In the genomic region with DNA sequence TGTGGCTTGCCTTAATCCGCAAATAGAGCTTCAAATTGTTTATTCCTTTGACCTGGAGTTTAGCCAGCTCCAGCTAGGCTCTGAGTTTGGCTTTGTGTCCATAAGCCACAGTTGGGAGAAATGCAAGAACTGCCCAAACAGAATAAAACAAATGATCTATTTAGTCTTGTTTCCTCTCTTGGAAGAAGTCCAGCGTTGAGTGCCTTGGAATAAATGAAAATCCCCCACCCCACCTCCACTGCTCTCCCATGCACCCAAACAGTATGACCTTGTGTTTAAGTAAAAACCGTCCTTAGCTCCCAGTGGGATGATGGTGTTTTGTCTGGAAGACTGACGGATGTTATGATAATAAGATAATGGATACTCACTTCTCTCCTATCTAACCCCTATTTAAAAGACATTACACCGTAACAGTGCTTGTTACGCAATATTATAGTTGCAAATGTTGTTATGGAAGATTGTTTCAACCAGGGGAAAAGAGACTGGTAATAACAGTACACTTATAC, we compare ENCODE assay signal across 12 cellular contexts. TPM values are rescaled to one million over a fixed set of nuclear protein-coding genes. Genes with fewer than 3 reads are reported as not detected.
DNase-seq lines count a peak whose midpoint lies in the region; ATAC-seq, FAIRE-seq and TF ChIP-seq lines count a peak whose summit lies in the region.
"Had no signal": no experiment of that assay in that cellular context is flagged by ENCODE, and none has a peak within 500 bp of the region (broad histone marks: within the 10 kb centered on the region; RNA-seq: fewer than 3 reads in every experiment).

No MANE protein-coding gene starts in this region.

- TF ChIP-seq POLR2A in H1 (IDR thresholded peaks at IDR 0.05; ENCODE audit: control extremely low read depth in 1 of 2, low read depth in 2 of 2, low read length in 2 of 2): no peak

- peaks cover 0 to 14% (median 8%) of the 10 kb centered on the region in 4 experiments; a peak in 5 of 7 replicates for H3K27me3 ChIP-seq in H1 (replicated peaks in 1 of 4; ENCODE audit: control insufficient read depth in 3 of 4, extremely low read depth in 1 of 4, insufficient read depth in 3 of 4, low read length in 3 of 4)
- H3K27me3 ChIP-seq in GM23248 (replicated peaks; ENCODE audit: insufficient read depth): no peaks in the 10 kb centered on the region
- H3K27me3 ChIP-seq in effector memory CD4-positive, alpha-beta T cell (replicated peaks; ENCODE audit: control insufficient read depth, insufficient read depth, low read length, poor library complexity, severe bottlenecking): peaks cover 3% of the 10 kb centered on the region
- H3K27me3 ChIP-seq in colonic mucosa: no peaks in the 10 kb centered on the region
- H3K27me3 ChIP-seq: vagina had no signal

- H3K9me3 Mint-ChIP-seq in neural crest cell: no peaks in the 10 kb centered on the region

- no peaks in the 10 kb centered on the region for H3K9me3 ChIP-seq in H1 (ENCODE audit: insufficient read depth in 2 of 2, low read depth in 1 of 2, low read length in 1 of 2)
- no peaks in the 10 kb centered on the region for H3K9me3 ChIP-seq in GM23248 (ENCODE audit: low read depth)
- H3K9me3 ChIP-seq in effector memory CD4-positive, alpha-beta T cell (ENCODE audit: control insufficient read depth, low read length): no peaks in the 10 kb centered on the region
- no peaks in the 10 kb centered on the region for H3K9me3 ChIP-seq in colonic mucosa
- H3K9me3 ChIP-seq: vagina had no signal

- intact Hi-C loops in colonic mucosa (cut with DNase I): no loop called here

- no peak overlapping the region for H3K4ac ChIP-seq in H1 (replicated peaks; ENCODE audit: insufficient read length, low read depth, low read length)

- H2BK5ac ChIP-seq in H1 (ENCODE audit: low read depth, low read length): no peak overlapping the region

- DNase-seq in G401 (ENCODE audit: low spot score) (peak; percentile 27), NCI-H345 treated with DMSO at 0.1 percent for 48 hours (lab: John Stamatoyannopoulos, UW; ENCODE audit: unreplicated experiment) (peak; percentile 28), H1 (ENCODE audit: low read depth in 1 of 2, low spot score in 2 of 2) (no peak), neural crest cell (ENCODE audit: low read depth, low spot score) (no peak), GM23248 (no peak), colonic mucosa (no peak)
- DNase-seq in effector memory CD4-positive, alpha-beta T cell: no peak
- DNase-seq: activated naive CD4-positive, alpha-beta T cell; NCI-H1436; SIG-M5 had no signal

- H3K79me2 ChIP-seq in H1 (ENCODE audit: control insufficient read depth in 1 of 2, insufficient read depth in 2 of 2, low read length in 2 of 2) (peaks cover 0 to 3% of the 10 kb centered on the region in 2 experiments; a peak in 1 of 4 replicates), GM23248 (ENCODE audit: insufficient read depth) (peaks cover 14% of the 10 kb centered on the region)

- no peak overlapping the region for H4K91ac ChIP-seq in H1 (replicated peaks; ENCODE audit: insufficient read length, low read length)

- no peak overlapping the region for H4K8ac ChIP-seq in H1 (ENCODE audit: extremely low read depth, insufficient read depth, low read length)

- peak overlapping the region; percentile 32 for H3K4me3 Mint-ChIP-seq in neural crest cell

- no peaks in the 10 kb centered on the region for H3K79me1 ChIP-seq in H1 (ENCODE audit: low read depth, low read length)

- H3K14ac ChIP-seq in H1 (ENCODE audit: insufficient read length): no peak overlapping the region

- ATAC-seq in HG03045 (IDR thresholded peaks at IDR 0.05; ENCODE audit: unreplicated experiment): no peak

- WGBS in H1 (ENCODE audit: extremely low coverage in 1 of 2, insufficient coverage in 1 of 2, insufficient read length in 1 of 2, insufficient replicate concordance in 2 of 2, low coverage in 1 of 2, low lambda C conversion rate in 2 of 2, missing lambda C conversion rate in 1 of 2), 2 experiments: 85% methylated on average over 6 of the region's 6 CpGs; no CpG with 5 or more reads in 1 of the 2 experiments
- 64 to 65% methylated on average over 6 of the region's 6 CpGs for WGBS in GM23248 (ENCODE audit: low coverage in 1 of 2, low lambda C conversion rate in 2 of 2, missing lambda C conversion rate in 2 of 2), 2 experiments

- H3K4me2 ChIP-seq in H1 (ENCODE audit: insufficient read depth in 1 of 2, low read depth in 2 of 2, low read length in 2 of 2) (no peak overlapping the region), GM23248 (ENCODE audit: unreplicated experiment) (no peak overlapping the region)

- H3K18ac ChIP-seq in H1 (ENCODE audit: extremely low read depth, low read length): no peak overlapping the region

- H2BK15ac ChIP-seq in H1 (ENCODE audit: low read length): no peak overlapping the region

- no peak overlapping the region for H4K5ac ChIP-seq in H1 (ENCODE audit: insufficient read length, low read depth, low read length)

- no peak for TF ChIP-seq EP300 in H1 (IDR thresholded peaks at IDR 0.05; ENCODE audit: borderline replicate concordance in 1 of 2, low read depth in 2 of 2, low read length in 2 of 2)

- in situ Hi-C loops in G401 (cut with HindIII; ENCODE audit: low sequenced_read_pairs) (no loop called here), GM23248 (cut with MboI) (no loop called here)

- no peaks in the 10 kb centered on the region for H3K36me3 Mint-ChIP-seq in neural crest cell (ENCODE audit: low read depth)

- no peak overlapping the region for H3K4me3 ChIP-seq in H1 (ENCODE audit: extremely low read depth in 1 of 4, insufficient read depth in 2 of 4, low read depth in 3 of 4, low read length in 4 of 4)
- H3K4me3 ChIP-seq in GM23248: no peak overlapping the region
- H3K4me3 ChIP-seq in effector memory CD4-positive, alpha-beta T cell (ENCODE audit: insufficient read depth, low read depth, low read length, poor library complexity, severe bottlenecking): no peak overlapping the region
- no peak overlapping the region for H3K4me3 ChIP-seq in colonic mucosa
- H3K4me3 ChIP-seq: vagina had no signal

- POLR2A ChIA-PET in H1 (lab: Charles Lee; ENCODE audit: partially characterized antibody): no interaction called here

- H3K4me1 ChIP-seq in H1 (replicated peaks in 1 of 4; ENCODE audit: control insufficient read depth in 3 of 4, insufficient read depth in 4 of 4, low read length in 3 of 4): peaks cover 0 to 3% (median 1%) of the 10 kb centered on the region in 4 experiments; a peak in 3 of 7 replicates
- H3K4me1 ChIP-seq in GM23248 (ENCODE audit: insufficient read depth): no peaks in the 10 kb centered on the region
- peaks cover 3% of the 10 kb centered on the region for H3K4me1 ChIP-seq in effector memory CD4-positive, alpha-beta T cell (ENCODE audit: control insufficient read depth, insufficient read depth, low read length, poor library complexity, severe bottlenecking)
- peaks cover 7% of the 10 kb centered on the region for H3K4me1 ChIP-seq in colonic mucosa

- H3F3A ChIP-seq in GM23248 (ENCODE audit: insufficient read depth): peaks cover 37% of the 10 kb centered on the region; the same call in 1 of the 2 replicates

- H3K36me3 ChIP-seq in H1 (ENCODE audit: control insufficient read depth in 2 of 4, insufficient read depth in 4 of 4, low read length in 3 of 4): no peaks in the 10 kb centered on the region
- H3K36me3 ChIP-seq in GM23248 (ENCODE audit: low read depth): no peaks in the 10 kb centered on the region; the same call in 1 of the 2 replicates
- H3K36me3 ChIP-seq in effector memory CD4-positive, alpha-beta T cell (ENCODE audit: control insufficient read depth, insufficient read depth, low read length): no peaks in the 10 kb centered on the region
- H3K36me3 ChIP-seq in colonic mucosa: no peaks in the 10 kb centered on the region
- H3K36me3 ChIP-seq: vagina had no signal

- no peak overlapping the region for H3K56ac ChIP-seq in H1 (replicated peaks; ENCODE audit: insufficient read length, low read depth, low read length)

- no peak overlapping the region for H2AK5ac ChIP-seq in H1 (ENCODE audit: low read depth, low read length)

- FAIRE-seq in H1 (lab: Jason Lieb, UNC): no peak

- no peak overlapping the region for H3K27ac Mint-ChIP-seq in neural crest cell (ENCODE audit: unreplicated experiment)

- no peak overlapping the region for H2BK20ac ChIP-seq in H1 (ENCODE audit: low read length)

- H3K4me1 Mint-ChIP-seq in neural crest cell: peaks cover 19% of the 10 kb centered on the region

- H3K27me3 Mint-ChIP-seq in neural crest cell (ENCODE audit: low read depth): peaks cover 61% of the 10 kb centered on the region

- H4K20me1 ChIP-seq in H1 (replicated peaks in 1 of 2; ENCODE audit: control insufficient read depth in 1 of 2, insufficient read depth in 2 of 2, low read length in 2 of 2) (peaks cover 2% of the 10 kb centered on the region in 2 experiments), GM23248 (ENCODE audit: insufficient read depth) (peaks cover 5% of the 10 kb centered on the region; the same call in 1 of the 2 replicates)

- H2AFZ ChIP-seq in H1 (ENCODE audit: low read length): no peak overlapping the region
- no peak overlapping the region for H2AFZ ChIP-seq in GM23248

- no peaks in the 10 kb centered on the region for H3K9me2 ChIP-seq in GM23248 (ENCODE audit: insufficient read depth)

- no peak for TF ChIP-seq RAD21 in H1 (IDR thresholded peaks at IDR 0.05 in 1 of 2, conservative IDR thresholded peaks at IDR 0.05 in 1 of 2; ENCODE audit: low read depth in 2 of 2, low read length in 2 of 2)

- H3K9ac ChIP-seq in H1 (replicated peaks in 1 of 4; ENCODE audit: extremely low read depth in 1 of 4, low read depth in 3 of 4, low read length in 3 of 4) (no peak overlapping the region), GM23248 (no peak overlapping the region), colonic mucosa (ENCODE audit: low read depth in 2 of 2, low read length in 2 of 2) (no peak overlapping the region)

- H2BK120ac ChIP-seq in H1 (replicated peaks; ENCODE audit: low read depth, low read length): no peak overlapping the region

- TF ChIP-seq CTCF in H1 (IDR thresholded peaks at IDR 0.05; ENCODE audit: control extremely low read depth in 1 of 3, insufficient read depth in 1 of 3, low read depth in 1 of 3, low read length in 3 of 3) (no peak), neural crest cell (conservative IDR thresholded peaks at IDR 0.05) (no peak), colonic mucosa (IDR thresholded peaks at IDR 0.05) (no peak)

- H3K23ac ChIP-seq in H1 (ENCODE audit: insufficient read length): no peak overlapping the region

- peaks cover 9% of the 10 kb centered on the region; the same call in 1 of the 2 replicates for H3K23me2 ChIP-seq in H1 (ENCODE audit: low read depth, low read length)

- no peak overlapping the region for H2BK12ac ChIP-seq in H1 (ENCODE audit: low read depth, low read length)

- H3K27ac ChIP-seq in H1 (ENCODE audit: low read depth, low read length) (no peak overlapping the region), GM23248 (no peak overlapping the region), colonic mucosa (no peak overlapping the region)
- H3K27ac ChIP-seq in effector memory CD4-positive, alpha-beta T cell (ENCODE audit: insufficient read depth, low read length, poor library complexity, severe bottlenecking): no peak overlapping the region
- H3K27ac ChIP-seq: vagina had no signal

- CTCF ChIA-PET in H1 (lab: Charles Lee; ENCODE audit: partially characterized antibody): interaction anchor here (0.9 to 1.9 kb wide), 6 partner anchors 10 to 52 kb away, joined by 3 to 14 read pairs (median 4); no protein-coding TSS in a partner anchor

RNA-seq across cellular contexts. Expression of a gene that starts 3.2 kb away (rescaled TPM):
- 0.06 and 0.20 TPM in 2 replicates for total RNA-seq in G401 (2014; rRNA removed; shearing (Covaris generic))
- 76.0 and 76.4 TPM in 2 replicates for total RNA-seq in H1 (2021; fragmentation: NEBNext Ultra II Directional; extraction: Animal tissue kit (Norgen Biotek cat#: 25700))
- polyA plus RNA-seq in H1 (2011; rRNA removed) (26.2 and 26.5 TPM in 2 replicates), GM23248 (2016; fragmentation: Nextera tagmentation; extraction: Ambion mirVana) (5,355 and 5,534 TPM in 2 replicates)
- polyA plus RNA-seq in H1 (2011; cell fraction: cytosol; rRNA removed): 24.5 TPM
- 56.2 TPM for polyA plus RNA-seq in H1 (2011; cell fraction: nucleus; rRNA removed)
- polyA plus RNA-seq in H1 (2012, experiment 1 of 2): 47.2 to 67.7 TPM (median 56.4 TPM) in 4 replicates
- 28.1 TPM for polyA plus RNA-seq in H1 (2012, experiment 2 of 2)
- 127 TPM for polyA plus RNA-seq in H1 (2013, experiment 1 of 2)
- polyA plus RNA-seq in H1 (2013, experiment 2 of 2): 147 TPM
- polyA minus RNA-seq in H1 (2011; rRNA and poly(A)+ RNA removed): 23.6 and 24.8 TPM in 2 replicates
- polyA minus RNA-seq in H1 (2011; cell fraction: cytosol; rRNA and poly(A)+ RNA removed): 19.4 TPM
- polyA minus RNA-seq in H1 (2011; cell fraction: nucleus; rRNA and poly(A)+ RNA removed): 25.3 TPM
- total RNA-seq in neural crest cell (34.0 and 36.0 TPM in 2 replicates), colonic mucosa (10 to 100 TPM; 13.6 to 19.2 TPM)
- 1,671 and 1,864 TPM in 2 replicates for total RNA-seq in GM23248 (2014; rRNA removed; shearing (Covaris generic))

Comparison
In these comparisons a context has a peak if more than half of its experiments do, and no peak if none do; other contexts are left out.
1. DNase-seq: peak in G401 (single experiment) and NCI-H345 treated with DMSO at 0.1 percent for 48 hours (single experiment); none in H1 (0 of 2), neural crest cell (single experiment), GM23248 (single experiment), effector memory CD4-positive, alpha-beta T cell (0 of 3) and colonic mucosa (single experiment).
2. RNA of a gene that starts 3.2 kb away (total RNA-seq): 1,671 to 1,864 TPM in GM23248; 76.0 to 76.4 TPM in H1, 34.0 to 36.0 TPM in neural crest cell, 13.6 to 19.2 TPM in colonic mucosa and 0.06 to 0.20 TPM in G401; every median in the first group is over 10 times any median in the second.